Comparison of ENCODE assay signal across 16 cellular contexts in the genomic region with DNA sequence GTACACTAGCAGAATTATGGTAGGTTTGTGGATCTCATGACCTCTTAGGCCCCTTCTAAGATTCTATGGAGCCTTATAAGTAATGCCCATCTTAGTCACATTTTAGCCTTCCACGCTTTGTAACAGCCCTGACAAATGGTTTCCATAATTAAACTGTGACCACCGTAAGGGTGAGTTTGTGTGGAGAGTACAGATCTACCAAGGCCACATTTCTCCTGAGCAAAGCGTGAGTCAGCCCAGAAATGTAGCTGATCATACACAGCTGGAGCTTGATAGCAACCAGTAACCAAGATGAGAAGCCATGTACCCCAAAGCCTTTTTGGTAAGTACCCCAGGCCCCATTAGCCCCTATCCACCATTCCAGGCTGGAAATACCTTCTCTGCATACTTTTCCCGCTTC. TPM values are rescaled to one million over a fixed set of nuclear protein-coding genes. Genes with fewer than 3 reads are reported as not detected.
A peak's percentile ranks its signal among the peaks of the same experiment; 100 is the strongest.
DNase-seq lines count a peak whose midpoint lies in the region; ATAC-seq and TF ChIP-seq lines count a peak whose summit lies in the region.
"Had no signal": no experiment of that assay in that cellular context is flagged by ENCODE, and none has a peak within 500 bp of the region (broad histone marks: within the 10 kb centered on the region; RNA-seq: fewer than 3 reads in every experiment).

No MANE protein-coding gene starts in this region.

- no peak for DNase-seq in activated CD4-positive, alpha-beta T cell treated with anti-CD3 and anti-CD28 coated beads for 36 hours
- DNase-seq in activated CD4-positive, alpha-beta T cell treated with anti-CD3 and anti-CD28 coated beads for 48 hours = no peak
- peak; percentile 93 for DNase-seq in amniotic epithelial cell (ENCODE audit: low read depth)
- peak; percentile 69 for DNase-seq in fibroblast of the aortic adventitia (ENCODE audit: low read depth)
- no peak for DNase-seq in aorta
- DNase-seq in DMS53 treated with DMSO at 0.1 percent for 48 hours (lab: John Stamatoyannopoulos, UW; ENCODE audit: unreplicated experiment) = no peak
- no peak for DNase-seq in LoVo (ENCODE audit: low spot score)
- DNase-seq: natural killer cell; NCI-H1417; retina; stimulated activated CD8-positive, alpha-beta memory T cell treated with anti-CD3 and anti-CD28 coated beads, Interleukin-4, amount 100 ng/mL, for 48 hours; upper lobe of right lung had no signal

- POLR2A ChIA-PET in activated CD4-positive, alpha-beta T cell treated with anti-CD3 and anti-CD28 coated beads for 36 hours (lab: Charles Lee) = interaction anchor here (0.6 kb wide), 1 partner anchor 20 kb away, joined by 3 read pairs; no protein-coding TSS in a partner anchor

- no peak overlapping the region for H3K4me3 Mint-ChIP-seq in activated CD4-positive, alpha-beta T cell treated with anti-CD3 and anti-CD28 coated beads for 36 hours
- H3K4me3 Mint-ChIP-seq: activated naive CD4-positive, alpha-beta T cell treated with anti-CD3 and anti-CD28 coated beads, Interleukin-2, amount 50 U/mL, for 24 hours; GM23338; natural killer cell had no signal

- H3K27me3 Mint-ChIP-seq in activated CD4-positive, alpha-beta T cell treated with anti-CD3 and anti-CD28 coated beads for 36 hours = no peaks in the 10 kb centered on the region
- H3K27me3 Mint-ChIP-seq: activated naive CD4-positive, alpha-beta T cell treated with anti-CD3 and anti-CD28 coated beads, Interleukin-2, amount 50 U/mL, for 24 hours had no signal

- ATAC-seq in activated CD4-positive, alpha-beta T cell treated with anti-CD3 and anti-CD28 coated beads for 36 hours = no peak
- ATAC-seq in aorta (ENCODE audit: low FRiP score) (no peak), HG03432 (IDR thresholded peaks at IDR 0.05; ENCODE audit: unreplicated experiment) (no peak)
- ATAC-seq: GM23338, natural killer cell, upper lobe of right lung had no signal

- H3K27ac ChIP-seq in aorta (ENCODE audit: low read depth in 1 of 2, low read length in 2 of 2) = peak overlapping the region; percentile 89
- H3K27ac ChIP-seq: 22Rv1, upper lobe of right lung had no signal

- H3K4me1 ChIP-seq in aorta (ENCODE audit: control insufficient read depth in 1 of 2, insufficient read depth in 2 of 2, low read length in 2 of 2) = peaks cover 7 to 8% of the 10 kb centered on the region in 2 donors

- H3K36me3 ChIP-seq in aorta (ENCODE audit: control insufficient read depth in 1 of 2, insufficient read depth in 2 of 2, low read length in 1 of 2) = peaks cover 3 to 7% of the 10 kb centered on the region in 2 donors

- TF ChIP-seq CTCF in fibroblast of the aortic adventitia (IDR thresholded peaks at IDR 0.05; ENCODE audit: insufficient read depth, low read length) = no peak

- peaks cover 49% of the 10 kb centered on the region for H3K36me3 Mint-ChIP-seq in activated CD4-positive, alpha-beta T cell treated with anti-CD3 and anti-CD28 coated beads for 36 hours (ENCODE audit: low read depth)

- WGBS in aorta, 2 donors = 41 to 47% methylated on average over 4 of the region's 4 CpGs

- intact Hi-C loops in activated CD4-positive, alpha-beta T cell treated with anti-CD3 and anti-CD28 coated beads for 36 hours (cut with DNase I, micrococcal nuclease) = no loop called here
- intact Hi-C loops in aorta (cut with DNase I) = loop anchor here (2.0 to 5.0 kb wide), 4 partner anchors 32 to 78 kb away; a partner anchor contains a TSS

- H3K4me1 Mint-ChIP-seq in activated CD4-positive, alpha-beta T cell treated with anti-CD3 and anti-CD28 coated beads for 36 hours = peaks cover under 1% of the 10 kb centered on the region
- H3K4me1 Mint-ChIP-seq: GM23338, natural killer cell had no signal

- peak overlapping the region; percentile 29 for H3K27ac Mint-ChIP-seq in activated CD4-positive, alpha-beta T cell treated with anti-CD3 and anti-CD28 coated beads for 36 hours
- H3K27ac Mint-ChIP-seq: activated naive CD4-positive, alpha-beta T cell treated with anti-CD3 and anti-CD28 coated beads, Interleukin-2, amount 50 U/mL, for 24 hours; GM23338; natural killer cell had no signal

- no peaks in the 10 kb centered on the region for H3K27me3 ChIP-seq in aorta (ENCODE audit: control insufficient read depth in 1 of 2, insufficient read depth in 2 of 2, low read length in 1 of 2)
- H3K27me3 ChIP-seq: upper lobe of right lung had no signal

- H3K4me3 ChIP-seq in fibroblast of the aortic adventitia (ENCODE audit: low read depth, low read length) (no peak overlapping the region), aorta (ENCODE audit: low read length in 2 of 2) (no peak overlapping the region)
- H3K4me3 ChIP-seq: GM23338, upper lobe of right lung had no signal

- H3K9me3 Mint-ChIP-seq in activated CD4-positive, alpha-beta T cell treated with anti-CD3 and anti-CD28 coated beads for 36 hours (ENCODE audit: low read depth) = no peaks in the 10 kb centered on the region
- H3K9me3 Mint-ChIP-seq: GM23338, natural killer cell had no signal

- no peaks in the 10 kb centered on the region for H3K9me3 ChIP-seq in aorta (ENCODE audit: control insufficient read depth, low read length)
- H3K9me3 ChIP-seq: upper lobe of right lung had no signal

- CTCF ChIA-PET in activated CD4-positive, alpha-beta T cell treated with anti-CD3 and anti-CD28 coated beads for 36 hours (lab: Charles Lee) = no interaction called here

RNA-seq across cellular contexts. Expression of a gene that starts 31.7 kb away (rescaled TPM):
- 10 to 100 TPM; 31.1 to 32.2 TPM for total RNA-seq in activated CD4-positive, alpha-beta T cell treated with anti-CD3 and anti-CD28 coated beads for 36 hours
- 4.7 and 11.4 TPM in 2 replicates for total RNA-seq in fibroblast of the aortic adventitia (ENCODE audit: low replicate concordance)
- total RNA-seq in aorta = 1 to 10 TPM; 2.1 to 5.3 TPM
- 1 to 10 TPM; 1.2 to 4.5 TPM for polyA plus RNA-seq in aorta

RNA-seq across cellular contexts. Expression of a gene that starts 55.8 kb away (rescaled TPM):
- under 1 TPM; 0.18 to 0.30 TPM for total RNA-seq in activated CD4-positive, alpha-beta T cell treated with anti-CD3 and anti-CD28 coated beads for 36 hours
- total RNA-seq in fibroblast of the aortic adventitia (ENCODE audit: low replicate concordance) (0.08 and 0.09 TPM in 2 replicates), aorta (10 to 100 TPM in 1 of 2 donors, 1 to 10 TPM in 1; 9.7 to 28.4 TPM)
- polyA plus RNA-seq in aorta = under 1 TPM; 0.20 to 0.38 TPM

Comparison
In these comparisons a context has a peak if more than half of its experiments do, and no peak if none do; other contexts are left out.
1. DNase-seq: peak in amniotic epithelial cell (single experiment) and fibroblast of the aortic adventitia (single experiment); none in activated CD4-positive, alpha-beta T cell treated with anti-CD3 and anti-CD28 coated beads for 36 hours (single experiment), activated CD4-positive, alpha-beta T cell treated with anti-CD3 and anti-CD28 coated beads for 48 hours (single experiment), aorta (0 of 2), DMS53 treated with DMSO at 0.1 percent for 48 hours (single experiment) and LoVo (single experiment).
2. intact Hi-C loops: an anchor here in aorta (2.0 to 5.0 kb wide); none called in activated CD4-positive, alpha-beta T cell treated with anti-CD3 and anti-CD28 coated beads for 36 hours.